ENCODE assay signal across 15 cellular contexts in genomic region chr5:81407811-81408210, GRCh38. TPM values are rescaled to one million over a fixed set of nuclear protein-coding genes. Genes with fewer than 3 reads are reported as not detected.
DNase-seq lines count a peak whose midpoint lies in the region; ATAC-seq, FAIRE-seq and TF ChIP-seq lines count a peak whose summit lies in the region.
"Not testable (repeated sequence)": the region's sequence is repeated elsewhere in the genome, so short reads cannot be mapped to it uniquely, and the experiment has no call there.
"Had no signal": no experiment of that assay in that cellular context is flagged by ENCODE, and none has a peak within 500 bp of the region (broad histone marks: within the 10 kb centered on the region; RNA-seq: fewer than 3 reads in every experiment).

No MANE protein-coding gene starts in this region.

- not testable (repeated sequence) for FAIRE-seq in K562 (lab: Jason Lieb, UNC)

- not testable (repeated sequence) for H3K27ac ChIP-seq in HEK293 (ENCODE audit: extremely low read depth, low read depth, low read length); WERI-Rb-1; K562 (ENCODE audit: extremely low read depth, low read depth, low read length); mesendoderm (ENCODE audit: low read depth, low read length)
- peak overlapping the region; percentile 30 for H3K27ac ChIP-seq in neuronal stem cell (replicated peaks; ENCODE audit: low read length)

- BruUV-seq in K562 (replicated peaks; lab: Mats Ljungman, UMichigan), result not testable (repeated sequence)

- not testable (repeated sequence) for H2BK5ac ChIP-seq in mesendoderm (ENCODE audit: low read length); neuronal stem cell (ENCODE audit: low read length)

- H3K23ac ChIP-seq in mesendoderm (ENCODE audit: low read length); neuronal stem cell (ENCODE audit: low read depth, low read length, poor library complexity): not testable (repeated sequence)

- intact Hi-C loops in K562 (cut with micrococcal nuclease), result not testable (repeated sequence)

- H3K36me3 ChIP-seq in HEK293 (ENCODE audit: control insufficient read depth in 2 of 2, insufficient read depth in 1 of 2, low read length in 2 of 2); WERI-Rb-1; K562 (ENCODE audit: control insufficient read depth, insufficient read depth, low read length); mesendoderm (ENCODE audit: control insufficient read depth, insufficient read depth, low read length); neuronal stem cell (replicated peaks in 1 of 2; ENCODE audit: control insufficient read depth in 2 of 2, insufficient read depth in 2 of 2, low read length in 2 of 2): not testable (repeated sequence)

- TF ChIP-seq POLR2A in K562 (conservative IDR thresholded peaks at IDR 0.05), result not testable (repeated sequence)

- H3K36me3 Mint-ChIP-seq in nephron progenitor cell (ENCODE audit: low read depth), result not testable (repeated sequence)

- H3K4me1 Mint-ChIP-seq in nephron progenitor cell, result not testable (repeated sequence)

- H4K91ac ChIP-seq in neuronal stem cell (ENCODE audit: low read depth, low read length, poor library complexity), result not testable (repeated sequence)

- H2AK5ac ChIP-seq in mesendoderm (ENCODE audit: low read length); neuronal stem cell (ENCODE audit: low read depth, low read length): not testable (repeated sequence)

- not testable (repeated sequence) for H3K4me2 ChIP-seq in K562 (ENCODE audit: insufficient read depth, low read length); mesendoderm (ENCODE audit: low read length); neuronal stem cell (ENCODE audit: insufficient read depth, low read length, poor library complexity, severe bottlenecking)

- WGBS in K562 (ENCODE audit: insufficient coverage, low coverage, missing lambda C conversion rate), result 14% methylated on average over 4 of the region's 4 CpGs
- no CpG with 5 or more reads among the region's 4 CpGs for WGBS in mesendoderm (ENCODE audit: extremely low coverage, insufficient coverage, low lambda C conversion rate)
- WGBS in neuronal stem cell (ENCODE audit: extremely low coverage in 2 of 2, insufficient read length in 2 of 2, insufficient replicate concordance in 1 of 2), 2 donors, result no CpG with 5 or more reads among the region's 4 CpGs

- not testable (repeated sequence) for TF ChIP-seq CTCF in HEK293 (tag by site-specific recombination; IDR thresholded peaks at IDR 0.05); WERI-Rb-1 (IDR thresholded peaks at IDR 0.05; ENCODE audit: low read depth, low read length); K562 (IDR thresholded peaks at IDR 0.05 in 2 of 3, conservative IDR thresholded peaks at IDR 0.05 in 1 of 3; ENCODE audit: insufficient read depth in 2 of 3, low read depth in 1 of 3, low read length in 3 of 3); nephron progenitor cell (IDR thresholded peaks at IDR 0.05)

- not testable (repeated sequence) for H3K14ac ChIP-seq in neuronal stem cell (ENCODE audit: low read length)

- not testable (repeated sequence) for H3K4me1 ChIP-seq in HEK293 (ENCODE audit: control insufficient read depth, insufficient read depth, low read length); K562 (replicated peaks in 1 of 2; ENCODE audit: control insufficient read depth in 2 of 2, insufficient read depth in 2 of 2, low read length in 2 of 2); mesendoderm (ENCODE audit: control insufficient read depth, low read depth, low read length); neuronal stem cell (ENCODE audit: control insufficient read depth in 2 of 2, insufficient read depth in 1 of 2, low read depth in 1 of 2, low read length in 2 of 2)

- not testable (repeated sequence) for H3K27me3 ChIP-seq in WERI-Rb-1 (ENCODE audit: insufficient read depth, low read depth, severe bottlenecking); K562 (ENCODE audit: control insufficient read depth in 2 of 2, insufficient read depth in 2 of 2, low read length in 2 of 2); mesendoderm (ENCODE audit: insufficient read depth, low read length, poor library complexity); neuronal stem cell (ENCODE audit: control insufficient read depth in 3 of 3, insufficient read depth in 3 of 3, low read depth in 1 of 3, low read length in 3 of 3)

- not testable (repeated sequence) for TF ChIP-seq RAD21 in K562 (CRISPR knock-in tag; conservative IDR thresholded peaks at IDR 0.05 in 1 of 2, IDR thresholded peaks at IDR 0.05 in 1 of 2)

- TF ChIP-seq EP300 in K562 (IDR thresholded peaks at IDR 0.05; ENCODE audit: low read length), result not testable (repeated sequence)

- not testable (repeated sequence) for H3K9ac ChIP-seq in K562 (ENCODE audit: insufficient read depth in 1 of 2, low read depth in 2 of 2, low read length in 2 of 2); mesendoderm (ENCODE audit: low read length); neuronal stem cell (ENCODE audit: low read depth, low read length, poor library complexity)

- POLR2A ChIA-PET in HEK293 (lab: Yijun Ruan, JAX); K562 (lab: Yijun Ruan, JAX): not testable (repeated sequence)

- not testable (repeated sequence) for H3K9me1 ChIP-seq in K562 (ENCODE audit: control insufficient read depth, insufficient read depth, low read length)

- not testable (repeated sequence) for H3K27me3 Mint-ChIP-seq in nephron progenitor cell (ENCODE audit: low read depth, poor library complexity)

- H3K4me3 ChIP-seq in HEK293 (ENCODE audit: low read depth, low read length); WERI-Rb-1 (ENCODE audit: low read depth, low read length); K562; mesendoderm (ENCODE audit: low read length); neuronal stem cell (ENCODE audit: low read length in 2 of 2): not testable (repeated sequence)

- H3K9me3 Mint-ChIP-seq in nephron progenitor cell, result not testable (repeated sequence)

- peak overlapping the region; percentile 77 for H3K27ac Mint-ChIP-seq in nephron progenitor cell

- ATAC-seq in K562, result not testable (repeated sequence)

- H2BK12ac ChIP-seq in neuronal stem cell (ENCODE audit: low read length), result not testable (repeated sequence)

- H3K9me3 ChIP-seq in HEK293 (ENCODE audit: control insufficient read depth, insufficient read depth, low read depth, low read length); WERI-Rb-1 (ENCODE audit: severe bottlenecking); K562 (replicated peaks; ENCODE audit: control insufficient read depth, insufficient read depth, low read depth, low read length); neuronal stem cell (replicated peaks in 1 of 2; ENCODE audit: control insufficient read depth in 2 of 2, insufficient read depth in 1 of 2, low read depth in 1 of 2, low read length in 2 of 2): not testable (repeated sequence)

- not testable (repeated sequence) for H4K20me1 ChIP-seq in K562 (replicated peaks; ENCODE audit: control insufficient read depth, insufficient read depth, low read length)

- H3K4ac ChIP-seq in mesendoderm (ENCODE audit: low read depth, low read length); neuronal stem cell (ENCODE audit: low read length): not testable (repeated sequence)

- not testable (repeated sequence) for H3K18ac ChIP-seq in mesendoderm (ENCODE audit: low read length); neuronal stem cell (ENCODE audit: low read length)

- H3K56ac ChIP-seq in mesendoderm (ENCODE audit: low read length), result not testable (repeated sequence)

- H3K4me3 Mint-ChIP-seq in nephron progenitor cell, result not testable (repeated sequence)

- not testable (repeated sequence) for H3K79me1 ChIP-seq in mesendoderm (ENCODE audit: low read length); neuronal stem cell (ENCODE audit: low read depth, low read length)

- H3K79me2 ChIP-seq in K562 (ENCODE audit: control insufficient read depth, insufficient read depth, low read length); mesendoderm (ENCODE audit: control insufficient read depth, insufficient read depth, low read length): not testable (repeated sequence)

- not testable (repeated sequence) for H4K8ac ChIP-seq in mesendoderm (ENCODE audit: low read depth, low read length); neuronal stem cell (ENCODE audit: low read depth, low read length)

- DNase-seq in OCI-M1 (lab: John Stamatoyannopoulos, UW) (peak; percentile 21), WERI-Rb-1 (peak; percentile 33), mesendoderm (peak; percentile 32)
- not testable (repeated sequence) for DNase-seq in K562 (ENCODE audit: extremely low read depth in 1 of 4, low spot score in 3 of 4); nephron progenitor cell; neuronal stem cell (ENCODE audit: low spot score)

- H4K5ac ChIP-seq in mesendoderm (ENCODE audit: low read length), result not testable (repeated sequence)

- H2BK15ac ChIP-seq in mesendoderm (replicated peaks; ENCODE audit: low read depth); neuronal stem cell (ENCODE audit: low read length): not testable (repeated sequence)

- not testable (repeated sequence) for H2BK120ac ChIP-seq in mesendoderm (ENCODE audit: low read depth, low read length); neuronal stem cell (ENCODE audit: low read depth, low read length)

- H2AFZ ChIP-seq in K562 (ENCODE audit: low read depth, low read length); neuronal stem cell (ENCODE audit: low read length): not testable (repeated sequence)

- in situ Hi-C loops in K562 (cut with MboI), result not testable (repeated sequence)

- CTCF ChIA-PET in HEK293 (lab: Yijun Ruan, JAX); K562 (lab: Yijun Ruan, JAX; ENCODE audit: low intra/inter-chr PET ratio): not testable (repeated sequence)

RNA-seq across cellular contexts. Expression of gene ACOT12, which starts 13.9 kb away (rescaled TPM):
- total RNA-seq in K562 (2011; cell fraction: chromatin; rRNA removed; ENCODE audit: low replicate concordance), result not detected in 2 replicates
- total RNA-seq in K562 (2011; cell fraction: nucleolus; rRNA removed), result not detected in 2 replicates
- total RNA-seq in K562 (2011; cell fraction: nucleoplasm; rRNA removed), result not detected in 2 replicates
- total RNA-seq in K562 (2014; rRNA removed) (not detected in 2 replicates), K562 (2014; rRNA removed; fragmentation: Illumina TruSeq; extraction: Trizol) (not detected in 2 replicates), K562 (2015; rRNA removed; fragmentation: Illumina TruSeq; extraction: Trizol) (not detected in 2 replicates), K562 (2021) (not detected in 2 replicates)
- polyA plus RNA-seq in K562 (2011; rRNA removed) (not detected in 2 replicates), K562 (2014; fragmentation: Illumina TruSeq; extraction: Trizol) (not detected in 2 replicates), K562 (2014; fragmentation: Nextera tagmentation; extraction: Ambion mirVana) (not detected), K562 (2014; rRNA removed) (0.03 TPM in 1 of 2 replicates, not detected in the other)
- not detected in 2 replicates for polyA plus RNA-seq in K562 (2011; cell fraction: cytosol; rRNA removed)
- not detected in 2 replicates for polyA plus RNA-seq in K562 (2011; cell fraction: nucleus; rRNA removed)
- polyA plus RNA-seq in K562 (2012), result not detected in 2 replicates
- polyA minus RNA-seq in K562 (2011; rRNA and poly(A)+ RNA removed), result not detected in 2 replicates
- polyA minus RNA-seq in K562 (2011; cell fraction: cytosol; rRNA and poly(A)+ RNA removed), result not detected in 2 replicates
- not detected in 2 replicates for polyA minus RNA-seq in K562 (2011; cell fraction: nucleus; rRNA and poly(A)+ RNA removed)
- polyA plus RNA-seq in mesendoderm (2013, experiment 1 of 2), result 0.08 TPM
- polyA plus RNA-seq in mesendoderm (2013, experiment 2 of 2), result 0.13 TPM
- 0.04 TPM for polyA plus RNA-seq in neuronal stem cell (2013, experiment 1 of 2)
- 0.08 TPM for polyA plus RNA-seq in neuronal stem cell (2013, experiment 2 of 2)
- total RNA-seq: A673; CD4-positive, CD25-positive, alpha-beta regulatory T cell; CD8-positive, alpha-beta memory T cell; Daoy; G401; GM12878 had no signal
- polyA plus RNA-seq: CD14-positive monocyte; CD4-positive, alpha-beta memory T cell; CD4-positive, CD25-positive, alpha-beta regulatory T cell; CD8-positive, alpha-beta memory T cell had no signal
